ENCODE assay signal across 1 cellular context in genomic region chr12:25648460-25648859, GRCh38.
TF ChIP-seq lines count a peak whose summit lies in the region.

No MANE protein-coding gene starts in this region.

TF ChIP-seq in H1, 55 proteins besides CTCF, POLR2A, EP300 and RAD21 (continued from another document):
- TF ChIP-seq GTF2F1 (IDR thresholded peaks at IDR 0.05; ENCODE audit: borderline replicate concordance, low read depth, low read length) = no peak
- no peak for TF ChIP-seq NRF1 (IDR thresholded peaks at IDR 0.05; ENCODE audit: low read depth, low read length)
- TF ChIP-seq CTBP2 (IDR thresholded peaks at IDR 0.05; ENCODE audit: borderline replicate concordance, insufficient read depth, insufficient read length, low read length) = no peak
TF ChIP-seq in H1: peak in this region for 0.
